9 cellular contexts compared by ENCODE assay signal in the genomic region with DNA sequence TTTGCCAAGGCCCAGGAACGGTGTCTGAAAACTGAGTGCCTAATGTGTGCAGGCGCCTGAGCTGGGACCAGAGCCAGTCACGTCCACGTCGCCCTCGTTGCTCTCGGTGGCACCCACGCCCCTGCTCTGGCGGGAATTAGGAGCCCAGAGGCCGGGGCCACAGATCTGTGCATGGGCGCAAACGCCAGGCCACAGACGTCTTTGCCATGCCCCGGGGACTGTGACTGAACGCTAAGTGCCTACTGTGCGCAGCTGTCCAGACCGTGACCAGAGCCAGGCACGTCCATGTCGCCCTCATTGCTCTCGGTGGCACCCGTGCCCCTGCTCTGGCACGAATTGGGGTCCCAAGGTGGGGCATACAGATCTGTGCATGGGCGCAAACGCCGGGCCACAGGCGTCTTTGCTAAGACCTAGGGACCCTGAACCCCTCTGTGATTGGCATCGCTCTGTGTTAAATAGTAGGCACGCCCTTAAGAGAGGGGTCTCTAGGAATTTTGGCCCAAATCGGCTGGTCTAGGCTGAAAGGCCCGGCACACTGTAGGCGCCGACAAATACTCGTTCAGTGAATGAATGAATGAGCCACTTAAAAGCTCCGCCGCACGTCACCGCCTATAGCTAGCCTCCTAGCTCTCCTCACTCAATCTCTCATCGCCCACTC. TPM values are rescaled to one million over a fixed set of nuclear protein-coding genes. Genes with fewer than 3 reads are reported as not detected.
DNase-seq lines count a peak whose midpoint lies in the region; ATAC-seq and TF ChIP-seq lines count a peak whose summit lies in the region.
"Had no signal": no experiment of that assay in that cellular context is flagged by ENCODE, and none has a peak within 500 bp of the region (broad histone marks: within the 10 kb centered on the region; RNA-seq: fewer than 3 reads in every experiment).

No MANE protein-coding gene starts in this region.

- no TSS peak for BruUV-seq in HCT116 (replicated peaks; lab: Mats Ljungman, UMichigan)

- 88% methylated on average over 38 of the region's 38 CpGs for WGBS in smooth muscle cell (ENCODE audit: low lambda C conversion rate)

- H2AFZ ChIP-seq in HCT116 (ENCODE audit: low read depth, low read length, poor library complexity, severe bottlenecking) (no peak overlapping the region), smooth muscle cell (ENCODE audit: low read depth) (peak overlapping the region; percentile 74)

- H3K4me3 ChIP-seq in HCT116 (replicated peaks in 1 of 2; ENCODE audit: low read depth in 1 of 2, low read length in 2 of 2): peak overlapping the region; percentile 79 to 80
- H3K4me3 ChIP-seq in smooth muscle cell: peak overlapping the region; percentile 19

- peaks cover 16% of the 10 kb centered on the region for H3F3A ChIP-seq in smooth muscle cell (ENCODE audit: low read depth)

- H3K79me2 ChIP-seq in HCT116 (ENCODE audit: insufficient read depth, low read length): peaks cover 36% of the 10 kb centered on the region
- peaks cover 36% of the 10 kb centered on the region for H3K79me2 ChIP-seq in smooth muscle cell (ENCODE audit: low read depth)

- peak overlapping the region; percentile 83 for H3K27ac ChIP-seq in HCT116 (ENCODE audit: low read depth, low read length)
- peak overlapping the region; percentile 55 for H3K27ac ChIP-seq in smooth muscle cell (ENCODE audit: low read depth)

- H3K9ac ChIP-seq in HCT116 (ENCODE audit: low read length): peak overlapping the region; percentile 89
- no peak overlapping the region for H3K9ac ChIP-seq in smooth muscle cell (ENCODE audit: low read depth)

- H3K27me3 Mint-ChIP-seq in activated CD4-positive, alpha-beta memory T cell treated with anti-CD3 and anti-CD28 coated beads for 36 hours: no peaks in the 10 kb centered on the region

- no peaks in the 10 kb centered on the region for H3K9me3 ChIP-seq in HCT116 (ENCODE audit: control insufficient read depth in 1 of 2, insufficient read depth in 1 of 2, low read depth in 1 of 2, low read length in 2 of 2)
- H3K9me3 ChIP-seq in smooth muscle cell (replicated peaks; ENCODE audit: low read depth): no peaks in the 10 kb centered on the region

- ATAC-seq in HCT116 (peak; percentile 0; the same call in 1 of the 2 replicates), left ventricle myocardium superior (no peak), HG03039 (IDR thresholded peaks at IDR 0.05; ENCODE audit: unreplicated experiment) (no peak)

- H3K36me3 Mint-ChIP-seq in activated CD4-positive, alpha-beta memory T cell treated with anti-CD3 and anti-CD28 coated beads for 36 hours: no peaks in the 10 kb centered on the region

- RAD21 ChIA-PET in HCT116 (lab: Charles Lee; ENCODE audit: low non-redundant PET in 1 of 2, low total read pairs in 2 of 2, uncharacterized antibody in 2 of 2, unreplicated experiment in 2 of 2): interaction anchor here in 1 of 2 experiments (0.7 kb wide), 1 partner anchor 332 kb away, joined by 5 read pairs; no protein-coding TSS in a partner anchor

- H3K27me3 ChIP-seq in HCT116 (ENCODE audit: insufficient read depth, low read length) (no peaks in the 10 kb centered on the region), smooth muscle cell (ENCODE audit: low read depth) (no peaks in the 10 kb centered on the region)

- no peak for TF ChIP-seq CTCF in HCT116 (IDR thresholded peaks at IDR 0.05 in 2 of 3, conservative IDR thresholded peaks at IDR 0.05 in 1 of 3; ENCODE audit: borderline replicate concordance in 1 of 3, insufficient read depth in 1 of 3, low read depth in 2 of 3, low read length in 2 of 3)
- TF ChIP-seq CTCF in smooth muscle cell (IDR thresholded peaks at IDR 0.05; ENCODE audit: borderline replicate concordance, insufficient read depth, poor library complexity, severe bottlenecking): no peak

- no peaks in the 10 kb centered on the region for H3K9me3 Mint-ChIP-seq in activated CD4-positive, alpha-beta memory T cell treated with anti-CD3 and anti-CD28 coated beads for 36 hours

- H4K20me1 ChIP-seq in HCT116 (ENCODE audit: insufficient read depth) (no peaks in the 10 kb centered on the region), smooth muscle cell (ENCODE audit: low read depth) (peaks cover 34% of the 10 kb centered on the region)

- intact Hi-C loops in HCT116 (cut with micrococcal nuclease): loop anchor here (5.0 to 10.0 kb wide), 2 partner anchors 191 to 342 kb away; a partner anchor contains a TSS
- intact Hi-C loops in activated CD4-positive, alpha-beta memory T cell treated with anti-CD3 and anti-CD28 coated beads for 36 hours (cut with micrococcal nuclease): loop anchor here (1.0 to 10.0 kb wide), 8 partner anchors 9 to 482 kb away; a partner anchor contains a TSS
- intact Hi-C loops in left ventricle myocardium superior (cut with micrococcal nuclease): no loop called here

- H3K36me3 ChIP-seq in HCT116 (ENCODE audit: control insufficient read depth in 1 of 2, insufficient read depth in 2 of 2, low read length in 2 of 2) (no peaks in the 10 kb centered on the region), smooth muscle cell (ENCODE audit: low read depth) (no peaks in the 10 kb centered on the region)

- peaks cover 23% of the 10 kb centered on the region for H3K4me1 Mint-ChIP-seq in activated CD4-positive, alpha-beta memory T cell treated with anti-CD3 and anti-CD28 coated beads for 36 hours (ENCODE audit: low read depth)

- CTCF ChIA-PET in HCT116 (lab: Charles Lee): interaction anchor here (0.6 to 1.5 kb wide), 7 partner anchors 9 to 361 kb away, joined by 3 to 18 read pairs (median 3); a partner anchor contains a TSS
- CTCF ChIA-PET in activated CD4-positive, alpha-beta memory T cell treated with anti-CD3 and anti-CD28 coated beads for 36 hours (lab: Charles Lee): interaction anchor here (1.0 to 4.5 kb wide), 7 partner anchors 10 to 362 kb away, joined by 3 to 50 read pairs (median 6); a partner anchor contains a TSS

- no peak for TF ChIP-seq RAD21 in HCT116 (IDR thresholded peaks at IDR 0.05; ENCODE audit: low read depth)

- H3K27ac Mint-ChIP-seq in activated CD4-positive, alpha-beta memory T cell treated with anti-CD3 and anti-CD28 coated beads for 36 hours: peak overlapping the region; percentile 93

- H3K4me1 ChIP-seq in HCT116 (ENCODE audit: control insufficient read depth in 1 of 2, insufficient read depth in 2 of 2, low read length in 2 of 2) (peaks cover 25 to 42% of the 10 kb centered on the region in 2 experiments), smooth muscle cell (ENCODE audit: low read depth) (peaks cover 7% of the 10 kb centered on the region)

- DNase-seq in HCT116 (ENCODE audit: low read depth, low spot score) (no peak), left ventricle myocardium superior (peak; percentile 56), smooth muscle cell (lab: John Stamatoyannopoulos, UW; ENCODE audit: unreplicated experiment) (no peak), occipital lobe (lab: John Stamatoyannopoulos, UW) (no peak), KG1 (lab: John Stamatoyannopoulos, UW) (no peak), DMS 273 (lab: John Stamatoyannopoulos, UW; ENCODE audit: unreplicated experiment) (no peak)
- peak; percentile 20 for DNase-seq in activated CD4-positive, alpha-beta memory T cell treated with anti-CD3 and anti-CD28 coated beads for 36 hours

- POLR2A ChIA-PET in HCT116 (lab: Charles Lee): interaction anchor here (0.6 to 2.0 kb wide), 12 partner anchors 9 to 321 kb away, joined by 3 to 9 read pairs (median 4); a partner anchor contains a TSS
- POLR2A ChIA-PET in activated CD4-positive, alpha-beta memory T cell treated with anti-CD3 and anti-CD28 coated beads for 36 hours (lab: Charles Lee): interaction anchor here (1.9 kb wide), 1 partner anchor 9 kb away, joined by 18 read pairs; a partner anchor contains a TSS

- no peaks in the 10 kb centered on the region for H3K9me2 ChIP-seq in HCT116 (ENCODE audit: insufficient read depth)

- peak overlapping the region; percentile 96 for H3K4me2 ChIP-seq in HCT116 (ENCODE audit: low read length)
- H3K4me2 ChIP-seq in smooth muscle cell: peak overlapping the region; percentile 87

- H3K4me3 Mint-ChIP-seq in activated CD4-positive, alpha-beta memory T cell treated with anti-CD3 and anti-CD28 coated beads for 36 hours: peak overlapping the region; percentile 86

- TF ChIP-seq POLR2A in HCT116 (IDR thresholded peaks at IDR 0.05; ENCODE audit: borderline replicate concordance, extremely low read depth, insufficient read depth, insufficient read length): peak; percentile 34

TF ChIP-seq in HCT116, 20 proteins besides CTCF, POLR2A, EP300 and RAD21 (continues in another document):
- TF ChIP-seq ZFX (IDR thresholded peaks at IDR 0.05): peak; percentile 5; the same call in 1 of the 2 replicates

RNA-seq across cellular contexts. Expression of a gene that starts 0.8 kb away (rescaled TPM):
- total RNA-seq in HCT116 (2021; ENCODE audit: unreplicated experiment) (45.9 TPM), left ventricle myocardium superior (32.4 TPM), smooth muscle cell (3.6 and 6.4 TPM in 2 replicates), occipital lobe (1.7 TPM)
- polyA plus RNA-seq in HCT116 (2012): 24.9 and 39.8 TPM in 2 replicates
- 10 to 100 TPM; 13.4 to 13.5 TPM for total RNA-seq in activated CD4-positive, alpha-beta memory T cell treated with anti-CD3 and anti-CD28 coated beads for 36 hours
- 13.6 and 16.2 TPM in 2 replicates for polyA plus RNA-seq in smooth muscle cell

RNA-seq across cellular contexts. Expression of a gene that starts 9.1 kb away (rescaled TPM):
- total RNA-seq in HCT116 (2021; ENCODE audit: unreplicated experiment): 50.6 TPM
- polyA plus RNA-seq in HCT116 (2012): 26.2 and 33.7 TPM in 2 replicates
- total RNA-seq in activated CD4-positive, alpha-beta memory T cell treated with anti-CD3 and anti-CD28 coated beads for 36 hours: 10 to 100 TPM; 72.7 to 73.2 TPM
- 31.6 TPM for total RNA-seq in left ventricle myocardium superior
- 16.4 and 22.0 TPM in 2 replicates for total RNA-seq in smooth muscle cell
- polyA plus RNA-seq in smooth muscle cell: 23.2 and 25.4 TPM in 2 replicates
- 41.5 TPM for total RNA-seq in occipital lobe

RNA-seq across cellular contexts. Expression of a gene that starts 59.4 kb away (rescaled TPM):
- total RNA-seq in HCT116 (2021; ENCODE audit: unreplicated experiment) (0.10 TPM), left ventricle myocardium superior (0.07 TPM), smooth muscle cell (0.09 TPM in 1 of 2 replicates, not detected in the other), occipital lobe (not detected)
- polyA plus RNA-seq in HCT116 (2012): 0.04 TPM in 1 of 2 replicates, not detected in the other
- total RNA-seq in activated CD4-positive, alpha-beta memory T cell treated with anti-CD3 and anti-CD28 coated beads for 36 hours: under 1 TPM; 0.07 to 0.17 TPM
- polyA plus RNA-seq in smooth muscle cell: 0.32 TPM in 1 of 2 replicates, not detected in the other
- total RNA-seq: SK-MEL-5 had no signal

Comparison
In these comparisons a context has a peak if more than half of its experiments do, and no peak if none do; other contexts are left out.
1. DNase-seq: peak in activated CD4-positive, alpha-beta memory T cell treated with anti-CD3 and anti-CD28 coated beads for 36 hours (single experiment) and left ventricle myocardium superior (single experiment); none in HCT116 (single experiment), smooth muscle cell (single experiment), occipital lobe (single experiment), KG1 (single experiment) and DMS 273 (single experiment).